ENCODE assay signal across 17 cellular contexts in the genomic region with DNA sequence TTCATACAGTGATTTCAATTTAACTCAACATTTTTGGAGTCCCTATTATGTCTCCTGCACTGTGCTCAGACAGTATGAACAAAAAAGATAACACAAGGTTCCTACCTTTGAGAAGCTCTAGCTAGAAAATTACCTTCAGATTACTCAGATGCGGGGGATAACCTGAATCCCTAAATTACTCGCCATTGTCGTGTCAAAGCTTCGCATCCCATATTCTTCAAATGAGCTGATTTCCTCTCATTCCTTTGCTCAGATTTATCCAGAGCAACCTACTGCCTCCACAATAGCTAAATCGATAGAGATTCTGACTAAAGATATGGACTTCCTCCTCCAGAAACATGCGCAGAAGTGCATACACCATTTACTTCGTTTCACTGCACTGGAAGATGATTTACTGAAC. TPM values are rescaled to one million over a fixed set of nuclear protein-coding genes. Genes with fewer than 3 reads are reported as not detected.
A peak's percentile ranks its signal among the peaks of the same experiment; 100 is the strongest.
DNase-seq lines count a peak whose midpoint lies in the region; ATAC-seq and TF ChIP-seq lines count a peak whose summit lies in the region.
"Had no signal": no experiment of that assay in that cellular context is flagged by ENCODE, and none has a peak within 500 bp of the region (broad histone marks: within the 10 kb centered on the region; RNA-seq: fewer than 3 reads in every experiment).

No MANE protein-coding gene starts in this region.

- H3K4me3 ChIP-seq in trophoblast cell (ENCODE audit: low read depth, low read length) (no peak overlapping the region), vagina (no peak overlapping the region)
- H3K4me3 ChIP-seq: GM23248, HAP-1 had no signal

- DNase-seq in activated naive CD4-positive, alpha-beta T cell treated with anti-CD3 and anti-CD28 coated beads, Interleukin-2, amount 10 ng/mL, durations not matched to agents 7 days and 5 days = no peak
- DNase-seq in T-cell (no peak), trophoblast cell (peak; percentile 53 to 82), vagina (ENCODE audit: extremely low spot score in 2 of 2) (no peak), AML-193 (lab: John Stamatoyannopoulos, UW) (no peak)
- no peak for DNase-seq in stimulated activated CD4-positive, alpha-beta T cell treated with anti-CD3 and anti-CD28 coated beads, Interleukin-4, amount 100 ng/mL, for 1 hour
- DNase-seq: BE2C; C1 segment of cervical spinal cord; Calu3; CD4-positive, CD25-positive, alpha-beta regulatory T cell; DMS79 treated with DMSO at 0.1 percent for 48 hours; GF-D8; GM23248 had no signal

- TF ChIP-seq POLR2A in vagina (IDR thresholded peaks at IDR 0.05) = no peak

- H3K36me3 ChIP-seq in trophoblast cell (ENCODE audit: control insufficient read depth in 1 of 2, insufficient read depth in 2 of 2, low read length in 2 of 2) = no peaks in the 10 kb centered on the region
- H3K36me3 ChIP-seq in vagina = no peaks in the 10 kb centered on the region
- H3K36me3 ChIP-seq: BE2C, HAP-1 had no signal

- H3K27me3 ChIP-seq in trophoblast cell (ENCODE audit: insufficient read depth, low read length) = no peaks in the 10 kb centered on the region
- no peaks in the 10 kb centered on the region for H3K27me3 ChIP-seq in vagina
- H3K27me3 ChIP-seq: BE2C had no signal

- no peak overlapping the region for H3K14ac ChIP-seq in trophoblast cell (ENCODE audit: low read length)

- H3K4me3 Mint-ChIP-seq in activated naive CD4-positive, alpha-beta T cell treated with anti-CD3 and anti-CD28 coated beads, Interleukin-2, amount 50 U/mL, for 24 hours = no peak overlapping the region
- H3K4me3 Mint-ChIP-seq in activated naive CD4-positive, alpha-beta T cell treated with anti-CD3 and anti-CD28 coated beads, Interleukin-2, amount 10 ng/mL, durations not matched to agents 7 days and 5 days = no peak overlapping the region
- no peak overlapping the region for H3K4me3 Mint-ChIP-seq in T-cell
- H3K4me3 Mint-ChIP-seq: CD4-positive, CD25-positive, alpha-beta regulatory T cell; IgD-negative memory B cell had no signal

- intact Hi-C loops in vagina (cut with DNase I) = no loop called here

- peak overlapping the region; percentile 48 for H3K27ac Mint-ChIP-seq in activated naive CD4-positive, alpha-beta T cell treated with anti-CD3 and anti-CD28 coated beads, Interleukin-2, amount 50 U/mL, for 24 hours
- H3K27ac Mint-ChIP-seq in activated naive CD4-positive, alpha-beta T cell treated with anti-CD3 and anti-CD28 coated beads, Interleukin-2, amount 10 ng/mL, durations not matched to agents 7 days and 5 days = no peak overlapping the region
- H3K27ac Mint-ChIP-seq in T-cell = peak overlapping the region; percentile 19 to 56

- peaks cover 51% of the 10 kb centered on the region for H3K4me1 Mint-ChIP-seq in activated naive CD4-positive, alpha-beta T cell treated with anti-CD3 and anti-CD28 coated beads, Interleukin-2, amount 50 U/mL, for 24 hours
- H3K4me1 Mint-ChIP-seq in activated naive CD4-positive, alpha-beta T cell treated with anti-CD3 and anti-CD28 coated beads, Interleukin-2, amount 10 ng/mL, durations not matched to agents 7 days and 5 days = peaks cover 9% of the 10 kb centered on the region
- peaks cover 23 to 30% (median 29%) of the 10 kb centered on the region in 3 donors for H3K4me1 Mint-ChIP-seq in T-cell

- H3K4me2 ChIP-seq in trophoblast cell (ENCODE audit: low read length) = no peak overlapping the region

- no peak overlapping the region for H2BK120ac ChIP-seq in trophoblast cell (ENCODE audit: insufficient read depth, low read length, poor library complexity)

- H4K12ac ChIP-seq in trophoblast cell (ENCODE audit: low read depth, low read length) = no peak overlapping the region

- TF ChIP-seq CTCF in vagina (IDR thresholded peaks at IDR 0.05) = no peak

- H2AK5ac ChIP-seq in trophoblast cell (ENCODE audit: low read length) = no peak overlapping the region

- CTCF ChIA-PET in activated naive CD4-positive, alpha-beta T cell treated with anti-CD3 and anti-CD28 coated beads, Interleukin-2, amount 10 ng/mL, durations not matched to agents 7 days and 5 days (lab: Charles Lee) = interaction anchor here (1.3 to 3.6 kb wide), 2 partner anchors 55 to 98 kb away, joined by 4 to 38 read pairs; no protein-coding TSS in a partner anchor
- CTCF ChIA-PET in T-cell (lab: Charles Lee) = interaction anchor here in 1 of 2 donors (1.0 to 2.2 kb wide), 2 partner anchors 98 to 164 kb away, joined by 3 to 7 read pairs; no protein-coding TSS in a partner anchor

- POLR2A ChIA-PET in T-cell (lab: Charles Lee) = interaction anchor here in 1 of 2 donors (1.0 to 1.4 kb wide), 2 partner anchors 43 to 98 kb away, joined by 3 to 8 read pairs; partner anchors contain the start of gene ZNF800

- H4K91ac ChIP-seq in trophoblast cell (ENCODE audit: low read depth, low read length) = no peak overlapping the region

- ATAC-seq in T-cell (replicated peaks in 1 of 4) = no peak
- ATAC-seq: HepG2 had no signal

- H3K23ac ChIP-seq in trophoblast cell (ENCODE audit: low read length) = no peak overlapping the region

- no peak overlapping the region for H2BK12ac ChIP-seq in trophoblast cell (ENCODE audit: low read length)

- H3K79me2 ChIP-seq in trophoblast cell (ENCODE audit: control insufficient read depth, insufficient read depth, low read length, poor library complexity) = no peaks in the 10 kb centered on the region

- H3K4me1 ChIP-seq in trophoblast cell (ENCODE audit: control insufficient read depth in 1 of 2, insufficient read depth in 2 of 2, low read length in 2 of 2) (peaks cover 0 to 3% of the 10 kb centered on the region in 2 experiments), vagina (peaks cover 4% of the 10 kb centered on the region)
- H3K4me1 ChIP-seq: BE2C, HAP-1 had no signal

- H3K27ac ChIP-seq in trophoblast cell (ENCODE audit: low read depth, low read length) (no peak overlapping the region), vagina (no peak overlapping the region)
- H3K27ac ChIP-seq: GM23248 had no signal

- no peak overlapping the region for H3K18ac ChIP-seq in trophoblast cell (ENCODE audit: low read length)

- H3K9me3 ChIP-seq in trophoblast cell (ENCODE audit: insufficient read depth, low read depth, low read length) (no peaks in the 10 kb centered on the region), vagina (no peaks in the 10 kb centered on the region)
- H3K9me3 ChIP-seq: HAP-1 had no signal

- no peak overlapping the region for H2AFZ ChIP-seq in trophoblast cell (ENCODE audit: insufficient read depth, low read length, poor library complexity)
- H2AFZ ChIP-seq: GM23248 had no signal

- H3K36me3 Mint-ChIP-seq in activated naive CD4-positive, alpha-beta T cell treated with anti-CD3 and anti-CD28 coated beads, Interleukin-2, amount 50 U/mL, for 24 hours = no peaks in the 10 kb centered on the region
- peaks cover 15% of the 10 kb centered on the region for H3K36me3 Mint-ChIP-seq in activated naive CD4-positive, alpha-beta T cell treated with anti-CD3 and anti-CD28 coated beads, Interleukin-2, amount 10 ng/mL, durations not matched to agents 7 days and 5 days
- peaks cover 4% of the 10 kb centered on the region for H3K36me3 Mint-ChIP-seq in T-cell

- H3K4ac ChIP-seq in trophoblast cell (ENCODE audit: low read depth, low read length) = no peak overlapping the region

- WGBS in trophoblast cell (ENCODE audit: extremely low coverage, insufficient coverage, insufficient read length) = no CpG with 5 or more reads among the region's 7 CpGs

- no peak overlapping the region for H3K9ac ChIP-seq in trophoblast cell (ENCODE audit: low read length)
- H3K9ac ChIP-seq: GM23248 had no signal

- H3K9me3 Mint-ChIP-seq in activated naive CD4-positive, alpha-beta T cell treated with anti-CD3 and anti-CD28 coated beads, Interleukin-2, amount 50 U/mL, for 24 hours = no peaks in the 10 kb centered on the region
- no peaks in the 10 kb centered on the region for H3K9me3 Mint-ChIP-seq in activated naive CD4-positive, alpha-beta T cell treated with anti-CD3 and anti-CD28 coated beads, Interleukin-2, amount 10 ng/mL, durations not matched to agents 7 days and 5 days
- H3K9me3 Mint-ChIP-seq in T-cell = no peaks in the 10 kb centered on the region
- H3K9me3 Mint-ChIP-seq: IgD-negative memory B cell had no signal

- no peaks in the 10 kb centered on the region for H3K27me3 Mint-ChIP-seq in activated naive CD4-positive, alpha-beta T cell treated with anti-CD3 and anti-CD28 coated beads, Interleukin-2, amount 50 U/mL, for 24 hours
- H3K27me3 Mint-ChIP-seq in activated naive CD4-positive, alpha-beta T cell treated with anti-CD3 and anti-CD28 coated beads, Interleukin-2, amount 10 ng/mL, durations not matched to agents 7 days and 5 days = peaks cover 22% of the 10 kb centered on the region
- no peaks in the 10 kb centered on the region for H3K27me3 Mint-ChIP-seq in T-cell

- H2BK5ac ChIP-seq in trophoblast cell (ENCODE audit: low read depth, low read length, poor library complexity) = no peak overlapping the region

- no peaks in the 10 kb centered on the region for H3K79me1 ChIP-seq in trophoblast cell (ENCODE audit: low read length)

- H4K8ac ChIP-seq in trophoblast cell (ENCODE audit: low read depth, low read length) = no peak overlapping the region

RNA-seq across cellular contexts. Expression of gene ZNF800, which starts 42.6 kb away (rescaled TPM):
- total RNA-seq in T-cell (10 to 100 TPM; 59.6 to 75.0 (median 64.3) TPM), vagina (31.9 TPM)
- 21.1 and 23.8 TPM in 2 replicates for polyA plus RNA-seq in trophoblast cell (2013)

Comparison
In these comparisons a context has a peak if more than half of its experiments do, and no peak if none do; other contexts are left out.
1. DNase-seq: peak in trophoblast cell (2 of 2); none in activated naive CD4-positive, alpha-beta T cell treated with anti-CD3 and anti-CD28 coated beads, Interleukin-2, amount 10 ng/mL, durations not matched to agents 7 days and 5 days (single experiment), T-cell (0 of 34), stimulated activated CD4-positive, alpha-beta T cell treated with anti-CD3 and anti-CD28 coated beads, Interleukin-4, amount 100 ng/mL, for 1 hour (single experiment), vagina (0 of 2) and AML-193 (0 of 2).